ENCODE assay signal across 16 cellular contexts in genomic region chr3:150329408-150329807, GRCh38.
DNase-seq lines count a peak whose midpoint lies in the region; ATAC-seq and TF ChIP-seq lines count a peak whose summit lies in the region.
"Had no signal": no experiment of that assay in that cellular context is flagged by ENCODE, and none has a peak within 500 bp of the region (broad histone marks: within the 10 kb centered on the region; RNA-seq: fewer than 3 reads in every experiment).

No MANE protein-coding gene starts in this region.

- no peaks in the 10 kb centered on the region for H3K4me1 Mint-ChIP-seq in activated T-helper 17 cell treated with anti-CD3 and anti-CD28 coated beads, Interleukin-2, amount 50 U/mL, for 72 hours

- no peaks in the 10 kb centered on the region for H3K36me3 Mint-ChIP-seq in activated T-helper 17 cell treated with anti-CD3 and anti-CD28 coated beads, Interleukin-2, amount 50 U/mL, for 72 hours (ENCODE audit: low read depth)

- no peaks in the 10 kb centered on the region for H4K20me1 ChIP-seq in smooth muscle cell (ENCODE audit: low read depth)

- H3K27ac Mint-ChIP-seq in activated T-helper 17 cell treated with anti-CD3 and anti-CD28 coated beads, Interleukin-2, amount 50 U/mL, for 72 hours, result no peak overlapping the region

- H3K27me3 ChIP-seq in smooth muscle cell (ENCODE audit: low read depth), result no peaks in the 10 kb centered on the region
- H3K27me3 ChIP-seq: Peyer's patch had no signal

- no peaks in the 10 kb centered on the region for H3F3A ChIP-seq in smooth muscle cell (ENCODE audit: low read depth)

- WGBS in smooth muscle cell (ENCODE audit: low lambda C conversion rate), result 79% methylated on average over 1 of the region's 1 CpG

- no peak overlapping the region for H3K9ac ChIP-seq in smooth muscle cell (ENCODE audit: low read depth)

- H3K9me3 ChIP-seq in smooth muscle cell (replicated peaks; ENCODE audit: low read depth), result no peaks in the 10 kb centered on the region
- H3K9me3 ChIP-seq: Peyer's patch had no signal

- peak; percentile 7 for DNase-seq in activated CD4-positive, alpha-beta T cell treated with anti-CD3 and anti-CD28 coated beads for 48 hours
- DNase-seq in activated CD4-positive, alpha-beta T cell treated with anti-CD3 and anti-CD28 coated beads for 4 hours, result no peak
- DNase-seq in smooth muscle cell (lab: John Stamatoyannopoulos, UW; ENCODE audit: unreplicated experiment), result no peak
- no peak for DNase-seq in MV-4-11 (lab: John Stamatoyannopoulos, UW)
- DNase-seq: C1 segment of cervical spinal cord, DMS153, HCEC 1CT, KBM-7, NCI-H2029, NCI-H510A treated with DMSO at 0.1 percent for 48 hours, Peyer's patch, Right ventricle myocardium superior had no signal

- no peaks in the 10 kb centered on the region for H3K36me3 ChIP-seq in smooth muscle cell (ENCODE audit: low read depth)
- H3K36me3 ChIP-seq: Peyer's patch had no signal

- TF ChIP-seq CTCF in smooth muscle cell (IDR thresholded peaks at IDR 0.05; ENCODE audit: borderline replicate concordance, insufficient read depth, poor library complexity, severe bottlenecking), result no peak

- no peaks in the 10 kb centered on the region for H3K4me1 ChIP-seq in smooth muscle cell (ENCODE audit: low read depth)
- H3K4me1 ChIP-seq: Peyer's patch had no signal

- H3K9me3 Mint-ChIP-seq in activated T-helper 17 cell treated with anti-CD3 and anti-CD28 coated beads, Interleukin-2, amount 50 U/mL, for 72 hours, result no peaks in the 10 kb centered on the region

- no peak overlapping the region for H3K27ac ChIP-seq in smooth muscle cell (ENCODE audit: low read depth)
- H3K27ac ChIP-seq: Peyer's patch had no signal

- H3K79me2 ChIP-seq in smooth muscle cell (ENCODE audit: low read depth), result no peaks in the 10 kb centered on the region

- no peak overlapping the region for H3K4me2 ChIP-seq in smooth muscle cell

- no peak overlapping the region for H3K4me3 Mint-ChIP-seq in activated T-helper 17 cell treated with anti-CD3 and anti-CD28 coated beads, Interleukin-2, amount 50 U/mL, for 72 hours

- H3K4me3 ChIP-seq in smooth muscle cell, result peak overlapping the region; percentile 25
- H3K4me3 ChIP-seq: Peyer's patch had no signal

- peaks cover 15% of the 10 kb centered on the region for H3K27me3 Mint-ChIP-seq in activated T-helper 17 cell treated with anti-CD3 and anti-CD28 coated beads, Interleukin-2, amount 50 U/mL, for 72 hours

- ATAC-seq in GM18520 (IDR thresholded peaks at IDR 0.05; ENCODE audit: unreplicated experiment) (peak; percentile 60), GM21825 (IDR thresholded peaks at IDR 0.05; ENCODE audit: unreplicated experiment) (no peak), GM21526 (IDR thresholded peaks at IDR 0.05; ENCODE audit: low FRiP score, unreplicated experiment) (no peak)
- peak; percentile 70 for ATAC-seq in activated T-helper 17 cell treated with anti-CD3 and anti-CD28 coated beads, Interleukin-2, amount 50 U/mL, for 72 hours (replicated peaks)

- no peak overlapping the region for H2AFZ ChIP-seq in smooth muscle cell (ENCODE audit: low read depth)

Comparison
In these comparisons a context has a peak if more than half of its experiments do, and no peak if none do; other contexts are left out.
1. ATAC-seq: peak in GM18520 (single experiment) and activated T-helper 17 cell treated with anti-CD3 and anti-CD28 coated beads, Interleukin-2, amount 50 U/mL, for 72 hours (single experiment); none in GM21825 (single experiment) and GM21526 (single experiment).